ENCODE assay signal across 15 cellular contexts in genomic region chr11:111428113-111428876, GRCh38. TPM values are rescaled to one million over a fixed set of nuclear protein-coding genes. Genes with fewer than 3 reads are reported as not detected.
DNase-seq lines count a peak whose midpoint lies in the region; ATAC-seq, FAIRE-seq and TF ChIP-seq lines count a peak whose summit lies in the region.
"Had no signal": no experiment of that assay in that cellular context is flagged by ENCODE, and none has a peak within 500 bp of the region (broad histone marks: within the 10 kb centered on the region; RNA-seq: fewer than 3 reads in every experiment).

No MANE protein-coding gene starts in this region.

- H3K4me1 Mint-ChIP-seq in type B pancreatic cell (ENCODE audit: unreplicated experiment), result peaks cover 18% of the 10 kb centered on the region
- H3K4me1 Mint-ChIP-seq: T-cell had no signal

- no peaks in the 10 kb centered on the region for H3K36me3 ChIP-seq in SU-DHL-6 (ENCODE audit: low read length)

- H4K20me1 ChIP-seq in SU-DHL-6 (ENCODE audit: low read depth, low read length), result no peaks in the 10 kb centered on the region

- peak overlapping the region; percentile 62 for H3K27ac ChIP-seq in SU-DHL-6 (ENCODE audit: low read depth, low read length)
- H3K27ac ChIP-seq: KMS-11, PC-9 had no signal

- H3K36me3 Mint-ChIP-seq in type B pancreatic cell, result no peaks in the 10 kb centered on the region
- H3K36me3 Mint-ChIP-seq: T-cell had no signal

- no peaks in the 10 kb centered on the region for H3F3A ChIP-seq in SU-DHL-6 (ENCODE audit: insufficient read depth)

- ATAC-seq in HG03469 (IDR thresholded peaks at IDR 0.05; ENCODE audit: unreplicated experiment) (no peak), GM19328 (IDR thresholded peaks at IDR 0.05; ENCODE audit: unreplicated experiment) (no peak)

- H3K4me3 Mint-ChIP-seq in type B pancreatic cell, result no peak overlapping the region
- H3K4me3 Mint-ChIP-seq: T-cell had no signal

- H3K9me2 ChIP-seq in SU-DHL-6 (replicated peaks; ENCODE audit: insufficient read depth, low read length), result no peaks in the 10 kb centered on the region

- peak overlapping the region; percentile 11 for H3K4me2 ChIP-seq in SU-DHL-6 (ENCODE audit: low read depth, low read length, poor library complexity, severe bottlenecking)
- H3K4me2 ChIP-seq: KMS-11, PC-9 had no signal

- DNase-seq in DMS79 treated with DMSO at 0.1 percent for 48 hours (lab: John Stamatoyannopoulos, UW), result peak; percentile 69
- DNase-seq in DMS79 (lab: John Stamatoyannopoulos, UW), result no peak
- DNase-seq in GM12891 (ENCODE audit: insufficient read length, low spot score), result no peak
- no peak for DNase-seq in type B pancreatic cell (ENCODE audit: extremely low spot score, unreplicated experiment)
- DNase-seq in GM10248 (ENCODE audit: extremely low spot score), result no peak
- DNase-seq: NK-92 treated with Interleukin-12 subunit alpha and Interleukin-12 subunit beta, amount 100 ng/mL, for 24 hours; T1000 had no signal

- H3K27me3 Mint-ChIP-seq in type B pancreatic cell, result peaks cover 3% of the 10 kb centered on the region

- peak overlapping the region; percentile 21 for H3K27ac Mint-ChIP-seq in type B pancreatic cell
- H3K27ac Mint-ChIP-seq: T-cell had no signal

- TF ChIP-seq CTCF in SU-DHL-6 (IDR thresholded peaks at IDR 0.05; ENCODE audit: insufficient read depth, low read length, poor library complexity, severe bottlenecking) (no peak), type B pancreatic cell (conservative IDR thresholded peaks at IDR 0.05) (no peak), GM10248 (IDR thresholded peaks at IDR 0.05; ENCODE audit: control extremely low read depth, extremely low read depth, low read depth, missing control alignments) (no peak)

- no peaks in the 10 kb centered on the region for H3K79me2 ChIP-seq in SU-DHL-6 (ENCODE audit: insufficient read depth, low read length)

- H3K4me3 ChIP-seq in SU-DHL-6 (ENCODE audit: insufficient read depth, low read length, poor library complexity, severe bottlenecking), result no peak overlapping the region
- H3K4me3 ChIP-seq: PC-9 had no signal

- no peaks in the 10 kb centered on the region for H3K27me3 ChIP-seq in SU-DHL-6 (ENCODE audit: low read length)

- POLR2A ChIA-PET in GM10248 (lab: Yijun Ruan, JAX), result interaction anchor here (1.0 kb wide), 2 partner anchors 54 to 64 kb away, joined by 3 read pairs; no protein-coding TSS in a partner anchor

- H3K9me3 Mint-ChIP-seq in type B pancreatic cell, result peaks cover 9% of the 10 kb centered on the region
- H3K9me3 Mint-ChIP-seq: T-cell had no signal

- peak overlapping the region; percentile 18; the same call in 1 of the 2 replicates for H3K9ac ChIP-seq in SU-DHL-6 (ENCODE audit: low read length)
- H3K9ac ChIP-seq: KMS-11 had no signal

- no peak overlapping the region for H2AFZ ChIP-seq in SU-DHL-6 (ENCODE audit: low read depth, low read length, severe bottlenecking)

- no peaks in the 10 kb centered on the region for H3K9me3 ChIP-seq in SU-DHL-6 (ENCODE audit: insufficient read depth, low read length)

- FAIRE-seq in GM12891 (lab: Jason Lieb, UNC), result peak; percentile 52
- FAIRE-seq: A204.1 had no signal

- no peak for TF ChIP-seq POLR2A in GM12891 (IDR thresholded peaks at IDR 0.05; ENCODE audit: low read depth, low read length)

- CTCF ChIA-PET in GM10248 (lab: Yijun Ruan, JAX), result interaction anchor here (1.0 to 28.1 kb wide), 29 partner anchors 10 to 995 kb away, joined by 3 to 636 read pairs (median 9); partner anchors contain the start of genes POU2AF1 and POU2AF3

TF ChIP-seq in GM12891, 5 proteins besides CTCF, POLR2A, EP300 and RAD21:
- TF ChIP-seq SPI1 (IDR thresholded peaks at IDR 0.05; ENCODE audit: low read depth, low read length) (no peak), POU2F2 (IDR thresholded peaks at IDR 0.05; ENCODE audit: low read depth, low read length) (no peak)

RNA-seq across cellular contexts. Expression of gene POU2AF1, which starts 49.2 kb away (rescaled TPM):
- 136 TPM for polyA plus RNA-seq in GM12891 (2012; ENCODE audit: low read depth, missing spikeins)
- 0.24 and 0.26 TPM in 2 replicates for total RNA-seq in type B pancreatic cell (ENCODE audit: low replicate concordance)
- total RNA-seq: Calu3 had no signal
